ENCODE assay signal across 2 cellular contexts in genomic region chr3:122512284-122512683, GRCh38.
TF ChIP-seq lines count a peak whose summit lies in the region.

No MANE protein-coding gene starts in this region.

TF ChIP-seq in SK-N-SH, 30 proteins besides CTCF, POLR2A, EP300 and RAD21 (continued from another document):
- TF ChIP-seq EZH2phosphoT487 (IDR thresholded peaks at IDR 0.05; ENCODE audit: borderline replicate concordance, low read depth), result no peak
- TF ChIP-seq RFX5 (IDR thresholded peaks at IDR 0.05; ENCODE audit: low read length), result no peak
- TF ChIP-seq MEF2A (IDR thresholded peaks at IDR 0.05; ENCODE audit: borderline replicate concordance, low read depth), result no peak
- no peak for TF ChIP-seq TCF12 (IDR thresholded peaks at IDR 0.05)
- TF ChIP-seq MXI1 (IDR thresholded peaks at IDR 0.05; ENCODE audit: low read depth, low read length), result no peak
- no peak for TF ChIP-seq USF2 (IDR thresholded peaks at IDR 0.05; ENCODE audit: borderline replicate concordance, low read depth, low read length)
- TF ChIP-seq GABPA (IDR thresholded peaks at IDR 0.05; ENCODE audit: low read depth), result no peak
- TF ChIP-seq RXRA (IDR thresholded peaks at IDR 0.05; ENCODE audit: borderline replicate concordance, low read depth), result no peak
- TF ChIP-seq RCOR1 (IDR thresholded peaks at IDR 0.05; ENCODE audit: low read length), result no peak
- no peak for TF ChIP-seq REST (IDR thresholded peaks at IDR 0.05; ENCODE audit: low read depth, low read length)
- TF ChIP-seq ELF1 (IDR thresholded peaks at IDR 0.05), result no peak
- no peak for TF ChIP-seq FOXM1 (IDR thresholded peaks at IDR 0.05; ENCODE audit: low read depth)
- TF ChIP-seq ZBTB33 (IDR thresholded peaks at IDR 0.05; ENCODE audit: borderline replicate concordance, low read depth), result no peak
- no peak for TF ChIP-seq IRF3 (IDR thresholded peaks at IDR 0.05; ENCODE audit: low read depth, low read length)

TF ChIP-seq in SK-N-SH treated with all-trans-retinoic acid at 6 μM for 48 hours, 23 proteins besides CTCF, POLR2A, EP300 and RAD21 (continued from another document):
- TF ChIP-seq PATZ1 (CRISPR knock-in tag; IDR thresholded peaks at IDR 0.05; ENCODE audit: borderline replicate concordance) (no peak), TCF4 (CRISPR knock-in tag; IDR thresholded peaks at IDR 0.05; ENCODE audit: borderline replicate concordance) (no peak), CREB5 (CRISPR knock-in tag; IDR thresholded peaks at IDR 0.05; ENCODE audit: low read depth) (no peak), CSDC2 (CRISPR knock-in tag; IDR thresholded peaks at IDR 0.05) (no peak), GLIS3 (CRISPR knock-in tag; IDR thresholded peaks at IDR 0.05) (no peak), TSHZ2 (CRISPR knock-in tag; IDR thresholded peaks at IDR 0.05) (no peak)
